ENCODE assay signal across 1 cellular context in the genomic region with DNA sequence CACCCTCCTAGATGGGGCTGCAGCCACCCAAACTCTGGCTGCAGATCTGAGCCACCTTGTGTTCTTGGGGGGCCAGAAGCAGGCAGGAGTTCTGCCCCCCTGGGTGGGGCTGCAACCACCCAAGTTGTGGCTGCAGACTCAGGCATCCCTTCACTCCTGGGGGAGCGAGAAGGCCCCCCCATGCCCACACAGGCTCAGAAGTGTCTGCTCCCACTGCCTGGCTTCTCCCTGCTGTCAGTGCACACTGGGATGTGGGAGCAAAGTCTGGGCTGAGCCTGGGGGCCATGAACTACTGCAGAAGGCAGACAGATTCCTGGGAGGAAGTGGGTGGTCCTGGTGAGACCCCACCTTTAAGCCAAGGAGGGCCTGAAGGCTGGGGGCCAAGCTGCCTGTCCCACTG.
TF ChIP-seq lines count a peak whose summit lies in the region.

No MANE protein-coding gene starts in this region.

TF ChIP-seq in IMR-90, 13 proteins besides CTCF, POLR2A, EP300 and RAD21:
- TF ChIP-seq BHLHE40 (IDR thresholded peaks at IDR 0.05; ENCODE audit: low read depth, low read length) = no peak
- no peak for TF ChIP-seq MXI1 (IDR thresholded peaks at IDR 0.05; ENCODE audit: borderline replicate concordance, low read depth, low read length)
- no peak for TF ChIP-seq RFX5 (IDR thresholded peaks at IDR 0.05; ENCODE audit: low read depth, low read length)
- TF ChIP-seq CHD1 (IDR thresholded peaks at IDR 0.05; ENCODE audit: low read depth, low read length) = no peak
- TF ChIP-seq RCOR1 (IDR thresholded peaks at IDR 0.05; ENCODE audit: insufficient replicate concordance, low read length) = no peak
